19 cellular contexts compared by ENCODE assay signal in the genomic region with DNA sequence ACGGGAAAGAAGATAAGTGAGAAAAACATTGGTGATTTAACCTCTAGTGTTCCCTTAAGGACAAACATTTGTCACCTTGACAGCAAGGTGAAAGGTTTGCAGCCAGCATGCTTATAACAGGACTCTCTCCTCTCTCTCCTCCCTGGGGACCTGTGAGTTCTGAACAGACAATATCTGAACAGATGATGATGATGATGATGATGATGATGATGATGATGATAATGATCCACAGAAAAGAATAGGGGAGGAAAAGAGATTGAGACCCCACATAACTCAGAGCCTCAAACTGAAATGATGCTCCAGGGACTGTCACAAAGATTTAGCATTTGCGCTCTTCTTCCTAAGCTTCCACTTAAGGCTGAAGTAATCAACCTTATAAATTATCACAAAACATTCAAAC.
"Had no signal": no experiment of that assay in that cellular context is flagged by ENCODE, and none has a peak within 500 bp of the region (broad histone marks: within the 10 kb centered on the region; RNA-seq: fewer than 3 reads in every experiment).

No MANE protein-coding gene starts in this region.

- H3K9me3 ChIP-seq: esophagus muscularis mucosa, gastroesophageal sphincter, heart left ventricle, left lung, lower lobe of right lung, mucosa of descending colon had no signal

- H3K4me1 Mint-ChIP-seq: mesothelial cell of epicardium, naive B cell had no signal

- DNase-seq: dermis blood vessel endothelial cell; dorsolateral prefrontal cortex; effector CD4-positive, alpha-beta T cell; effector memory CD4-positive, alpha-beta T cell; foreskin keratinocyte; heart left ventricle; hypothalamus; left colon; left lung; left ventricle myocardium superior; lower lobe of right lung; mesenchymal stem cell; mucosa of descending colon; naive B cell had no signal

- H3K27me3 ChIP-seq: dorsolateral prefrontal cortex, esophagus muscularis mucosa, foreskin keratinocyte, gastroesophageal sphincter, heart left ventricle, hepatocyte, left lung had no signal

- H3K27ac Mint-ChIP-seq: mesothelial cell of epicardium, naive B cell had no signal

- H3K4me2 ChIP-seq: hepatocyte had no signal

- H3K4me3 ChIP-seq: coronary artery, dorsolateral prefrontal cortex, esophagus muscularis mucosa, gastroesophageal sphincter, heart left ventricle, hepatocyte, left lung, lower lobe of right lung, mucosa of descending colon had no signal

- H3K4me1 ChIP-seq: esophagus muscularis mucosa, gastroesophageal sphincter, heart left ventricle, left lung, lower lobe of right lung had no signal

- H3K27me3 Mint-ChIP-seq: naive B cell had no signal

- H3K36me3 ChIP-seq: esophagus muscularis mucosa, gastroesophageal sphincter, heart left ventricle, left lung, lower lobe of right lung had no signal

- ATAC-seq: foreskin keratinocyte, gastroesophageal sphincter, heart left ventricle, left colon, left lung, left ventricle myocardium superior, lower lobe of right lung, mucosa of descending colon had no signal

- H3K4me3 Mint-ChIP-seq: mesothelial cell of epicardium, naive B cell had no signal

- H2AFZ ChIP-seq: hepatocyte had no signal

- H3K36me3 Mint-ChIP-seq: mesothelial cell of epicardium had no signal

- H3K9me3 Mint-ChIP-seq: mesothelial cell of epicardium, naive B cell had no signal

- H3K27ac ChIP-seq: coronary artery, dorsolateral prefrontal cortex, esophagus muscularis mucosa, foreskin keratinocyte, gastroesophageal sphincter, heart left ventricle, hepatocyte, left lung, lower lobe of right lung had no signal

- H3K79me2 ChIP-seq: hepatocyte had no signal
